In the genomic region with DNA sequence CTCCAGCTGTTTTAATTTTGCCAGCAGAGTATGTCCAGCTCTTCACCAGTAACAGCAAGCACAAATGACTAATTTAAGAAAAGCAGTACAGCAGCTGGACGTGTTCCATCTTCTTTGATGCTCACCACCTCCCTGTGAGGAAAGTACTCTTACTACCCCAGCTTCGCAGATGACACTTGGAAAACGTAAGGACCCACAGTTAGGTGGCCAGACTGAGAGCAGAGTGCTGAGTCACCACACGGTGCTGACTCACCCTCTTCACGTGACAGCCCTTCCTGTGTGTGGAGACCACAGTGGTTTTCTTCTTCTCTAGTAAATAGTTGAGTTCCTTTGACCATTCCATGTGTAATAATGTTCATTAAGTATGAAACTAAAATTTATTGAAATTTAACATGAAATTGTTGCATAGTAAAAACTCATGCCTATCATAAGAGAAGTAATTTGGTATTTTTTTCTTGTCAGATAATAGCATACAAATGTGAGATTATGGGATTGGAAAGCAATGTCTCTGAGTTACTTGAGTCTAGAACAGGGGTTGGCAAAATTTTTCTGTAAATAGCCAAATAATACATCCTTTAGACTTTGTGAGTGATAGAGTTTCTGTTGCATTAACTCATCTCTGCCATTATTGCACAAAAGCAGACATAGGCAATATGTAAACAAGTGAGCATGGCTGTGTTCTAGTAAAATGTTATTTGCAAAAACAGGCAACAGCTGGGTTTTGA, we compare ENCODE assay signal across 1 cellular context.
TF ChIP-seq lines count a peak whose summit lies in the region.

No MANE protein-coding gene starts in this region.

TF ChIP-seq in GM12878, 131 proteins besides CTCF, POLR2A, EP300 and RAD21 (continued from another document and continues in another):
- TF ChIP-seq, protein P1, sequence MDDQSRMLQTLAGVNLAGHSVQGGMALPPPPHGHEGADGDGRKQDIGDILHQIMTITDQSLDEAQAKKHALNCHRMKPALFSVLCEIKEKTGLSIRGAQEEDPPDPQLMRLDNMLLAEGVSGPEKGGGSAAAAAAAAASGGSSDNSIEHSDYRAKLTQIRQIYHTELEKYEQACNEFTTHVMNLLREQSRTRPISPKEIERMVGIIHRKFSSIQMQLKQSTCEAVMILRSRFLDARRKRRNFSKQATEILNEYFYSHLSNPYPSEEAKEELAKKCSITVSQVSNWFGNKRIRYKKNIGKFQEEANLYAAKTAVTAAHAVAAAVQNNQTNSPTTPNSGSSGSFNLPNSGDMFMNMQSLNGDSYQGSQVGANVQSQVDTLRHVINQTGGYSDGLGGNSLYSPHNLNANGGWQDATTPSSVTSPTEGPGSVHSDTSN (IDR thresholded peaks at IDR 0.05; ENCODE audit: insufficient replicate concordance, low read depth, low read length): no peak
- TF ChIP-seq IKZF2 (IDR thresholded peaks at IDR 0.05) (peak; percentile 83 to 90), RUNX3 (IDR thresholded peaks at IDR 0.05; ENCODE audit: low read length) (peak; percentile 93), PAX8 (IDR thresholded peaks at IDR 0.05) (no peak), SMAD1 (IDR thresholded peaks at IDR 0.05; ENCODE audit: low read depth, partially characterized antibody) (no peak), BHLHE40 (IDR thresholded peaks at IDR 0.05; ENCODE audit: borderline replicate concordance in 1 of 2, low read depth in 2 of 2, low read length in 1 of 2) (peak; percentile 98 to 99), DPF2 (IDR thresholded peaks at IDR 0.05) (peak; percentile 92), STAT3 (IDR thresholded peaks at IDR 0.05; ENCODE audit: low read depth, low read length) (no peak), CREM (IDR thresholded peaks at IDR 0.05; ENCODE audit: low read depth) (peak; percentile 82), MEF2B (IDR thresholded peaks at IDR 0.05; ENCODE audit: partially characterized antibody, poor library complexity, severe bottlenecking) (peak; percentile 30), RAD51 (IDR thresholded peaks at IDR 0.05) (peak; percentile 96), JUNB (IDR thresholded peaks at IDR 0.05) (peak; percentile 87), SUZ12 (IDR thresholded peaks at IDR 0.05; ENCODE audit: unreplicated experiment) (no peak), ZBED1 (IDR thresholded peaks at IDR 0.05; ENCODE audit: borderline replicate concordance) (peak; percentile 27; the same call in 1 of the 2 replicates), IKZF1 (conservative IDR thresholded peaks at IDR 0.05) (peak; percentile 77), LARP7 (IDR thresholded peaks at IDR 0.05) (peak; percentile 42), POLR2AphosphoS5 (IDR thresholded peaks at IDR 0.05; ENCODE audit: low read length) (peak; percentile 65), TCF3 (IDR thresholded peaks at IDR 0.05; ENCODE audit: borderline replicate concordance, insufficient read depth, low read depth, low read length) (0 out of 2 replicates have a peak, but pooled peaks have one; percentile 19), MXI1 (IDR thresholded peaks at IDR 0.05; ENCODE audit: low read depth, low read length) (peak; percentile 46; the same call in 1 of the 2 replicates), CREB1 (IDR thresholded peaks at IDR 0.05; ENCODE audit: low read depth) (peak; percentile 62; the same call in 1 of the 2 replicates), IRF4 (IDR thresholded peaks at IDR 0.05; ENCODE audit: low read depth, low read length) (peak; percentile 41), JUND (IDR thresholded peaks at IDR 0.05; ENCODE audit: low read depth, low read length) (peak; percentile 86), PML (IDR thresholded peaks at IDR 0.05; ENCODE audit: low read length) (no peak), NBN (IDR thresholded peaks at IDR 0.05) (peak; percentile 45; the same call in 1 of the 2 replicates), TCF12 (IDR thresholded peaks at IDR 0.05; ENCODE audit: low read depth, low read length) (peak; percentile 55), NFIC (IDR thresholded peaks at IDR 0.05; ENCODE audit: low read depth, low read length) (peak; percentile 77), FOXK2 (IDR thresholded peaks at IDR 0.05) (no peak), YBX1 (IDR thresholded peaks at IDR 0.05) (no peak), BCL11A (IDR thresholded peaks at IDR 0.05; ENCODE audit: low read depth, low read length) (peak; percentile 74), MTA2 (IDR thresholded peaks at IDR 0.05; ENCODE audit: low read depth) (peak; percentile 70), GATAD2B (conservative IDR thresholded peaks at IDR 0.05; ENCODE audit: low read depth) (peak; percentile 45; the same call in 1 of the 2 replicates), RELA (IDR thresholded peaks at IDR 0.05; ENCODE audit: borderline replicate concordance, partially characterized antibody) (peak; percentile 55), TCF7 (IDR thresholded peaks at IDR 0.05; ENCODE audit: borderline replicate concordance) (no peak), ETV6 (conservative IDR thresholded peaks at IDR 0.05 in 1 of 2, IDR thresholded peaks at IDR 0.05 in 1 of 2; ENCODE audit: borderline replicate concordance in 1 of 2, low read depth in 1 of 2) (peak in 1 of 2 experiments; percentile 37; a peak in 1 of 4 replicates)
- TF ChIP-seq, protein P2, sequence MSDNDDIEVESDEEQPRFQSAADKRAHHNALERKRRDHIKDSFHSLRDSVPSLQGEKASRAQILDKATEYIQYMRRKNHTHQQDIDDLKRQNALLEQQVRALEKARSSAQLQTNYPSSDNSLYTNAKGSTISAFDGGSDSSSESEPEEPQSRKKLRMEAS (IDR thresholded peaks at IDR 0.05; ENCODE audit: low read depth, low read length): peak; percentile 48; the same call in 1 of the 2 replicates
- TF ChIP-seq, protein P3, sequence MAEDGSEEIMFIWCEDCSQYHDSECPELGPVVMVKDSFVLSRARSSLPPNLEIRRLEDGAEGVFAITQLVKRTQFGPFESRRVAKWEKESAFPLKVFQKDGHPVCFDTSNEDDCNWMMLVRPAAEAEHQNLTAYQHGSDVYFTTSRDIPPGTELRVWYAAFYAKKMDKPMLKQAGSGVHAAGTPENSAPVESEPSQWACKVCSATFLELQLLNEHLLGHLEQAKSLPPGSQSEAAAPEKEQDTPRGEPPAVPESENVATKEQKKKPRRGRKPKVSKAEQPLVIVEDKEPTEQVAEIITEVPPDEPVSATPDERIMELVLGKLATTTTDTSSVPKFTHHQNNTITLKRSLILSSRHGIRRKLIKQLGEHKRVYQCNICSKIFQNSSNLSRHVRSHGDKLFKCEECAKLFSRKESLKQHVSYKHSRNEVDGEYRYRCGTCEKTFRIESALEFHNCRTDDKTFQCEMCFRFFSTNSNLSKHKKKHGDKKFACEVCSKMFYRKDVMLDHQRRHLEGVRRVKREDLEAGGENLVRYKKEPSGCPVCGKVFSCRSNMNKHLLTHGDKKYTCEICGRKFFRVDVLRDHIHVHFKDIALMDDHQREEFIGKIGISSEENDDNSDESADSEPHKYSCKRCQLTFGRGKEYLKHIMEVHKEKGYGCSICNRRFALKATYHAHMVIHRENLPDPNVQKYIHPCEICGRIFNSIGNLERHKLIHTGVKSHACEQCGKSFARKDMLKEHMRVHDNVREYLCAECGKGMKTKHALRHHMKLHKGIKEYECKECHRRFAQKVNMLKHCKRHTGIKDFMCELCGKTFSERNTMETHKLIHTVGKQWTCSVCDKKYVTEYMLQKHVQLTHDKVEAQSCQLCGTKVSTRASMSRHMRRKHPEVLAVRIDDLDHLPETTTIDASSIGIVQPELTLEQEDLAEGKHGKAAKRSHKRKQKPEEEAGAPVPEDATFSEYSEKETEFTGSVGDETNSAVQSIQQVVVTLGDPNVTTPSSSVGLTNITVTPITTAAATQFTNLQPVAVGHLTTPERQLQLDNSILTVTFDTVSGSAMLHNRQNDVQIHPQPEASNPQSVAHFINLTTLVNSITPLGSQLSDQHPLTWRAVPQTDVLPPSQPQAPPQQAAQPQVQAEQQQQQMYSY (CRISPR knock-in tag; IDR thresholded peaks at IDR 0.05): no peak
- TF ChIP-seq, protein P4, sequence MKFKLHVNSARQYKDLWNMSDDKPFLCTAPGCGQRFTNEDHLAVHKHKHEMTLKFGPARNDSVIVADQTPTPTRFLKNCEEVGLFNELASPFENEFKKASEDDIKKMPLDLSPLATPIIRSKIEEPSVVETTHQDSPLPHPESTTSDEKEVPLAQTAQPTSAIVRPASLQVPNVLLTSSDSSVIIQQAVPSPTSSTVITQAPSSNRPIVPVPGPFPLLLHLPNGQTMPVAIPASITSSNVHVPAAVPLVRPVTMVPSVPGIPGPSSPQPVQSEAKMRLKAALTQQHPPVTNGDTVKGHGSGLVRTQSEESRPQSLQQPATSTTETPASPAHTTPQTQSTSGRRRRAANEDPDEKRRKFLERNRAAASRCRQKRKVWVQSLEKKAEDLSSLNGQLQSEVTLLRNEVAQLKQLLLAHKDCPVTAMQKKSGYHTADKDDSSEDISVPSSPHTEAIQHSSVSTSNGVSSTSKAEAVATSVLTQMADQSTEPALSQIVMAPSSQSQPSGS (IDR thresholded peaks at IDR 0.05; ENCODE audit: low read length): peak; percentile 73
- TF ChIP-seq, protein P5, sequence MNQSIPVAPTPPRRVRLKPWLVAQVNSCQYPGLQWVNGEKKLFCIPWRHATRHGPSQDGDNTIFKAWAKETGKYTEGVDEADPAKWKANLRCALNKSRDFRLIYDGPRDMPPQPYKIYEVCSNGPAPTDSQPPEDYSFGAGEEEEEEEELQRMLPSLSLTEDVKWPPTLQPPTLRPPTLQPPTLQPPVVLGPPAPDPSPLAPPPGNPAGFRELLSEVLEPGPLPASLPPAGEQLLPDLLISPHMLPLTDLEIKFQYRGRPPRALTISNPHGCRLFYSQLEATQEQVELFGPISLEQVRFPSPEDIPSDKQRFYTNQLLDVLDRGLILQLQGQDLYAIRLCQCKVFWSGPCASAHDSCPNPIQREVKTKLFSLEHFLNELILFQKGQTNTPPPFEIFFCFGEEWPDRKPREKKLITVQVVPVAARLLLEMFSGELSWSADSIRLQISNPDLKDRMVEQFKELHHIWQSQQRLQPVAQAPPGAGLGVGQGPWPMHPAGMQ (IDR thresholded peaks at IDR 0.05; ENCODE audit: borderline replicate concordance): no peak
- TF ChIP-seq, protein P6, sequence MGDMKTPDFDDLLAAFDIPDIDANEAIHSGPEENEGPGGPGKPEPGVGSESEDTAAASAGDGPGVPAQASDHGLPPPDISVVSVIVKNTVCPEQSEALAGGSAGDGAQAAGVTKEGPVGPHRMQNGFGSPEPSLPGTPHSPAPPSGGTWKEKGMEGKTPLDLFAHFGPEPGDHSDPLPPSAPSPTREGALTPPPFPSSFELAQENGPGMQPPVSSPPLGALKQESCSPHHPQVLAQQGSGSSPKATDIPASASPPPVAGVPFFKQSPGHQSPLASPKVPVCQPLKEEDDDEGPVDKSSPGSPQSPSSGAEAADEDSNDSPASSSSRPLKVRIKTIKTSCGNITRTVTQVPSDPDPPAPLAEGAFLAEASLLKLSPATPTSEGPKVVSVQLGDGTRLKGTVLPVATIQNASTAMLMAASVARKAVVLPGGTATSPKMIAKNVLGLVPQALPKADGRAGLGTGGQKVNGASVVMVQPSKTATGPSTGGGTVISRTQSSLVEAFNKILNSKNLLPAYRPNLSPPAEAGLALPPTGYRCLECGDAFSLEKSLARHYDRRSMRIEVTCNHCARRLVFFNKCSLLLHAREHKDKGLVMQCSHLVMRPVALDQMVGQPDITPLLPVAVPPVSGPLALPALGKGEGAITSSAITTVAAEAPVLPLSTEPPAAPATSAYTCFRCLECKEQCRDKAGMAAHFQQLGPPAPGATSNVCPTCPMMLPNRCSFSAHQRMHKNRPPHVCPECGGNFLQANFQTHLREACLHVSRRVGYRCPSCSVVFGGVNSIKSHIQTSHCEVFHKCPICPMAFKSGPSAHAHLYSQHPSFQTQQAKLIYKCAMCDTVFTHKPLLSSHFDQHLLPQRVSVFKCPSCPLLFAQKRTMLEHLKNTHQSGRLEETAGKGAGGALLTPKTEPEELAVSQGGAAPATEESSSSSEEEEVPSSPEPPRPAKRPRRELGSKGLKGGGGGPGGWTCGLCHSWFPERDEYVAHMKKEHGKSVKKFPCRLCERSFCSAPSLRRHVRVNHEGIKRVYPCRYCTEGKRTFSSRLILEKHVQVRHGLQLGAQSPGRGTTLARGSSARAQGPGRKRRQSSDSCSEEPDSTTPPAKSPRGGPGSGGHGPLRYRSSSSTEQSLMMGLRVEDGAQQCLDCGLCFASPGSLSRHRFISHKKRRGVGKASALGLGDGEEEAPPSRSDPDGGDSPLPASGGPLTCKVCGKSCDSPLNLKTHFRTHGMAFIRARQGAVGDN (IDR thresholded peaks at IDR 0.05): peak; percentile 61; the same call in 1 of the 2 replicates
- TF ChIP-seq, protein P7, sequence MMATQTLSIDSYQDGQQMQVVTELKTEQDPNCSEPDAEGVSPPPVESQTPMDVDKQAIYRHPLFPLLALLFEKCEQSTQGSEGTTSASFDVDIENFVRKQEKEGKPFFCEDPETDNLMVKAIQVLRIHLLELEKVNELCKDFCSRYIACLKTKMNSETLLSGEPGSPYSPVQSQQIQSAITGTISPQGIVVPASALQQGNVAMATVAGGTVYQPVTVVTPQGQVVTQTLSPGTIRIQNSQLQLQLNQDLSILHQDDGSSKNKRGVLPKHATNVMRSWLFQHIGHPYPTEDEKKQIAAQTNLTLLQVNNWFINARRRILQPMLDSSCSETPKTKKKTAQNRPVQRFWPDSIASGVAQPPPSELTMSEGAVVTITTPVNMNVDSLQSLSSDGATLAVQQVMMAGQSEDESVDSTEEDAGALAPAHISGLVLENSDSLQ (IDR thresholded peaks at IDR 0.05): peak; percentile 41; the same call in 1 of the 2 replicates
- TF ChIP-seq, protein P8, sequence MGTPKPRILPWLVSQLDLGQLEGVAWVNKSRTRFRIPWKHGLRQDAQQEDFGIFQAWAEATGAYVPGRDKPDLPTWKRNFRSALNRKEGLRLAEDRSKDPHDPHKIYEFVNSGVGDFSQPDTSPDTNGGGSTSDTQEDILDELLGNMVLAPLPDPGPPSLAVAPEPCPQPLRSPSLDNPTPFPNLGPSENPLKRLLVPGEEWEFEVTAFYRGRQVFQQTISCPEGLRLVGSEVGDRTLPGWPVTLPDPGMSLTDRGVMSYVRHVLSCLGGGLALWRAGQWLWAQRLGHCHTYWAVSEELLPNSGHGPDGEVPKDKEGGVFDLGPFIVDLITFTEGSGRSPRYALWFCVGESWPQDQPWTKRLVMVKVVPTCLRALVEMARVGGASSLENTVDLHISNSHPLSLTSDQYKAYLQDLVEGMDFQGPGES (IDR thresholded peaks at IDR 0.05): no peak
- TF ChIP-seq, protein P9, sequence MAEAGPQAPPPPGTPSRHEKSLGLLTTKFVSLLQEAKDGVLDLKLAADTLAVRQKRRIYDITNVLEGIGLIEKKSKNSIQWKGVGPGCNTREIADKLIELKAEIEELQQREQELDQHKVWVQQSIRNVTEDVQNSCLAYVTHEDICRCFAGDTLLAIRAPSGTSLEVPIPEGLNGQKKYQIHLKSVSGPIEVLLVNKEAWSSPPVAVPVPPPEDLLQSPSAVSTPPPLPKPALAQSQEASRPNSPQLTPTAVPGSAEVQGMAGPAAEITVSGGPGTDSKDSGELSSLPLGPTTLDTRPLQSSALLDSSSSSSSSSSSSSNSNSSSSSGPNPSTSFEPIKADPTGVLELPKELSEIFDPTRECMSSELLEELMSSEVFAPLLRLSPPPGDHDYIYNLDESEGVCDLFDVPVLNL (IDR thresholded peaks at IDR 0.05; ENCODE audit: low read depth, low read length): no peak
- TF ChIP-seq, protein P10, sequence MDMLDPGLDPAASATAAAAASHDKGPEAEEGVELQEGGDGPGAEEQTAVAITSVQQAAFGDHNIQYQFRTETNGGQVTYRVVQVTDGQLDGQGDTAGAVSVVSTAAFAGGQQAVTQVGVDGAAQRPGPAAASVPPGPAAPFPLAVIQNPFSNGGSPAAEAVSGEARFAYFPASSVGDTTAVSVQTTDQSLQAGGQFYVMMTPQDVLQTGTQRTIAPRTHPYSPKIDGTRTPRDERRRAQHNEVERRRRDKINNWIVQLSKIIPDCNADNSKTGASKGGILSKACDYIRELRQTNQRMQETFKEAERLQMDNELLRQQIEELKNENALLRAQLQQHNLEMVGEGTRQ (IDR thresholded peaks at IDR 0.05; ENCODE audit: borderline replicate concordance, low read depth, low read length): peak; percentile 88
